ENCODE assay signal across 25 cellular contexts in the genomic region with DNA sequence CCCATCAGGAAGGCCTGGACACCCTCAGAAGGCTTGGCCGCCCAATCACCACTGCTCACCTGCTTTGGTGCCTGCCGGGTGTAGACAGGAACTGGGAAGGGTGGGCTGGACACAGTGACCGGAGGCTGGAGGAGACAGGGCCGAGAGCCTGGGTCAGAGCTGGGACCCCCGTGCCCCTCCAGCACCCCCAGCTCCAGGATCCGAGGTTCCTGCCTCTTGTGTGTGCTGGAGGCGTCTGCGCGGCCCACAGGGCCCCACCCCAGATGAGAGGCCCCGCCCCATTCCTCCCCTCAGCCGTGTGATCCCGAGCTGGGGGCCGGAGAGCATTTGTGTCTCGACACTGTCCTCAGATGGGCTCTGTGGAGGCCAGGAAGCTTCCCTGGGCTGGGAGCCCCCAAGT. TPM values are rescaled to one million over a fixed set of nuclear protein-coding genes. Genes with fewer than 3 reads are reported as not detected.
"Had no signal": no experiment of that assay in that cellular context is flagged by ENCODE, and none has a peak within 500 bp of the region (broad histone marks: within the 10 kb centered on the region; RNA-seq: fewer than 3 reads in every experiment).

No MANE protein-coding gene starts in this region.

- H3K27ac ChIP-seq: KMS-11 had no signal

- H3K4me2 ChIP-seq: KMS-11, SK-N-SH had no signal

- H3K9ac ChIP-seq: KMS-11, SK-N-SH had no signal

- H3K9me3 ChIP-seq: SK-N-SH had no signal

- DNase-seq: IMR-90, Kasumi-1, MM.1S, NCI-H1105, NCI-H1417, NCI-H1436 treated with DMSO at 0.1 percent for 48 hours, NCI-H1694 treated with DMSO at 0.1 percent for 48 hours, NCI-H1930, NCI-H2081, NCI-H2171, NCI-H226, NCI-H446, NCI-H510A, NCI-H524 treated with DMSO at 0.1 percent for 48 hours, NCI-H69, NCI-H774, Right ventricle myocardium superior, RPMI8226, SK-N-SH had no signal

- FAIRE-seq: HepG2, RCC 7860 had no signal

- ATAC-seq: HepG2 had no signal

RNA-seq across cellular contexts. Expression of gene VENTX, which starts 29.6 kb away (rescaled TPM):
- total RNA-seq: HepG2, IMR-90, M059J, SK-MEL-5 had no signal
- polyA plus RNA-seq: HepG2, IMR-90, SK-N-SH had no signal

RNA-seq across cellular contexts. Expression of gene UTF1, which starts 37.3 kb away (rescaled TPM):
- total RNA-seq: HepG2, HT1080, IMR-90, M059J, Right ventricle myocardium superior, SK-MEL-5 had no signal
- polyA plus RNA-seq: HepG2, IMR-90, SK-N-SH had no signal
